In the genomic region with DNA sequence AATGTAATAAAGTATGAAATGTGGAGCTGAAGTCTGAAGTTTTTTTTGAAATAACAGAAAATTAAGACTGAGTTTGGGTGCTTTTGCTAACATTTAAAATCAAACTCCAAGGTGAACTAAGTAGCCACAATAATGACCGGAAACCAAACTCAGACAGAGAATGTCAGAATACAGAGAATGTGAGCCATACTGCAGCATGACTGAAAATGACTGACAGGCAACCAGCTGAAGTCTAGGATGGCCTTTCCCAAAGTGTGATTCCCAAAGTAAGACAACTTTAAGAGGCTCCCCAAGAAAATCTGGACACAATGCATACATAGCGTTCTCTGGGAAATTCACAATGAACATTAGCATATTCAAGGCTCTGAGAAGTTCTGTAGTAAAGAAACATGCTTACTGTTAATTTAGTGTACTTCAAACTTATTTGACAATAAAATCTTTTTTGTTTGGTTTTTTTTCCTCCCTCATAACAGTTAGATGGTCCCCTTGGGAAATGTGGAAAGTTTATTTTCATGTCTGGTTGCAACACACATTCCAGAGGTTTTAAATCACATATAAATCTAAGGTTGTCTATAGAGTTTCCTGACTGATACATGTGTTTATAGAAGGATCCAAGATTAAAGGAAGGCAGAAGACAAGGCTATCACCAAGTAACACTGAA, we compare ENCODE assay signal across 14 cellular contexts. TPM values are rescaled to one million over a fixed set of nuclear protein-coding genes. Genes with fewer than 3 reads are reported as not detected.
DNase-seq lines count a peak whose midpoint lies in the region; ATAC-seq and TF ChIP-seq lines count a peak whose summit lies in the region.
"Had no signal": no experiment of that assay in that cellular context is flagged by ENCODE, and none has a peak within 500 bp of the region (broad histone marks: within the 10 kb centered on the region; RNA-seq: fewer than 3 reads in every experiment).

No MANE protein-coding gene starts in this region.

- no peaks in the 10 kb centered on the region for H3K9me3 ChIP-seq in osteoblast (ENCODE audit: low read depth, low read length)
- H3K9me3 ChIP-seq: lower lobe of right lung had no signal

- no peak overlapping the region for H2AFZ ChIP-seq in osteoblast (ENCODE audit: low read length)

- no peak for ATAC-seq in GM18861 (IDR thresholded peaks at IDR 0.05; ENCODE audit: unreplicated experiment)
- ATAC-seq in activated naive CD8-positive, alpha-beta T cell treated with anti-CD3 and anti-CD28 coated beads, Interleukin-2, amount 50 U/mL, for 24 hours = no peak
- ATAC-seq: lower lobe of right lung had no signal

- TF ChIP-seq CTCF in AG10803 (conservative IDR thresholded peaks at IDR 0.05; ENCODE audit: low read length) (no peak), osteoblast (IDR thresholded peaks at IDR 0.05; ENCODE audit: extremely low read depth, low read depth, low read length) (no peak)

- no peaks in the 10 kb centered on the region for H3K79me2 ChIP-seq in osteoblast (ENCODE audit: insufficient read depth, low read length)

- H3K27me3 Mint-ChIP-seq in activated naive CD8-positive, alpha-beta T cell treated with anti-CD3 and anti-CD28 coated beads, Interleukin-2, amount 50 U/mL, for 24 hours = no peaks in the 10 kb centered on the region

- peaks cover 21% of the 10 kb centered on the region for H3K4me1 ChIP-seq in osteoblast (ENCODE audit: insufficient read depth, low read length)
- H3K4me1 ChIP-seq: lower lobe of right lung had no signal

- no peaks in the 10 kb centered on the region for H3K9me3 Mint-ChIP-seq in activated naive CD8-positive, alpha-beta T cell treated with anti-CD3 and anti-CD28 coated beads, Interleukin-2, amount 50 U/mL, for 24 hours
- H3K9me3 Mint-ChIP-seq: central memory CD8-positive, alpha-beta T cell had no signal

- H3K4me1 Mint-ChIP-seq in activated naive CD8-positive, alpha-beta T cell treated with anti-CD3 and anti-CD28 coated beads, Interleukin-2, amount 50 U/mL, for 24 hours = no peaks in the 10 kb centered on the region
- H3K4me1 Mint-ChIP-seq: central memory CD8-positive, alpha-beta T cell had no signal

- DNase-seq in AG10803 (ENCODE audit: low read depth) = peak; percentile 74
- peak; percentile 82 for DNase-seq in M059J (ENCODE audit: low read depth)
- peak; percentile 24 for DNase-seq in dermis blood vessel endothelial cell
- DNase-seq in osteoblast (ENCODE audit: insufficient read length, low spot score, missing footprints) = no peak
- no peak for DNase-seq in KG1 (lab: John Stamatoyannopoulos, UW)
- DNase-seq in NCI-H345 (lab: John Stamatoyannopoulos, UW) = no peak
- no peak for DNase-seq in activated naive CD8-positive, alpha-beta T cell treated with anti-CD3 and anti-CD28 coated beads, Interleukin-2, amount 50 U/mL, for 24 hours
- DNase-seq: activated gamma-delta T cell, DMS53, lower lobe of right lung, NCI-H1048 had no signal

- H3K36me3 Mint-ChIP-seq in activated naive CD8-positive, alpha-beta T cell treated with anti-CD3 and anti-CD28 coated beads, Interleukin-2, amount 50 U/mL, for 24 hours (ENCODE audit: low read depth) = no peaks in the 10 kb centered on the region

- H4K20me1 ChIP-seq in osteoblast (ENCODE audit: insufficient read depth, low read length) = no peaks in the 10 kb centered on the region

- no peaks in the 10 kb centered on the region for H3K27me3 ChIP-seq in osteoblast (ENCODE audit: insufficient read depth, low read length)

- no peaks in the 10 kb centered on the region for H3K36me3 ChIP-seq in osteoblast (ENCODE audit: insufficient read depth, low read length)
- H3K36me3 ChIP-seq: lower lobe of right lung had no signal

- no peak overlapping the region for H3K27ac Mint-ChIP-seq in activated naive CD8-positive, alpha-beta T cell treated with anti-CD3 and anti-CD28 coated beads, Interleukin-2, amount 50 U/mL, for 24 hours

- H3K4me3 Mint-ChIP-seq in activated naive CD8-positive, alpha-beta T cell treated with anti-CD3 and anti-CD28 coated beads, Interleukin-2, amount 50 U/mL, for 24 hours = no peak overlapping the region
- H3K4me3 Mint-ChIP-seq: central memory CD8-positive, alpha-beta T cell had no signal

- peak overlapping the region; percentile 26 for H3K27ac ChIP-seq in osteoblast (ENCODE audit: low read depth, low read length)
- H3K27ac ChIP-seq: lower lobe of right lung had no signal

- peak overlapping the region; percentile 29 for H3K4me2 ChIP-seq in osteoblast (ENCODE audit: insufficient read depth, low read length)

- H3K4me3 ChIP-seq in AG10803 (ENCODE audit: low read length) (no peak overlapping the region), osteoblast (ENCODE audit: insufficient read depth, low read length) (no peak overlapping the region)
- H3K4me3 ChIP-seq: lower lobe of right lung, skin epidermis had no signal

RNA-seq across cellular contexts. Expression of gene PLA2R1, which starts 28.6 kb away (rescaled TPM):
- 0.66 and 1.8 TPM in 2 replicates for total RNA-seq in M059J (2014; rRNA removed; shearing (Covaris generic))
- total RNA-seq in dermis blood vessel endothelial cell (17.0 and 32.3 TPM in 2 replicates), osteoblast (19.2 and 19.9 TPM in 2 replicates)

Comparison
In these comparisons a context has a peak if more than half of its experiments do, and no peak if none do; other contexts are left out.
1. DNase-seq: peak in AG10803 (single experiment), M059J (single experiment) and dermis blood vessel endothelial cell (single experiment); none in osteoblast (single experiment), KG1 (single experiment), NCI-H345 (single experiment) and activated naive CD8-positive, alpha-beta T cell treated with anti-CD3 and anti-CD28 coated beads, Interleukin-2, amount 50 U/mL, for 24 hours (single experiment).